Comparison of ENCODE assay signal across 15 cellular contexts in genomic region chr3:14174483-14174882, GRCh38. TPM values are rescaled to one million over a fixed set of nuclear protein-coding genes. Genes with fewer than 3 reads are reported as not detected.
A peak's percentile ranks its signal among the peaks of the same experiment; 100 is the strongest.
DNase-seq lines count a peak whose midpoint lies in the region; ATAC-seq, FAIRE-seq and TF ChIP-seq lines count a peak whose summit lies in the region.
"Had no signal": no experiment of that assay in that cellular context is flagged by ENCODE, and none has a peak within 500 bp of the region (broad histone marks: within the 10 kb centered on the region; RNA-seq: fewer than 3 reads in every experiment).

No MANE protein-coding gene starts in this region.

- H3K27me3 Mint-ChIP-seq in CD4-positive, alpha-beta memory T cell = no peaks in the 10 kb centered on the region
- H3K27me3 Mint-ChIP-seq in astrocyte (ENCODE audit: low read depth, unreplicated experiment) (no peaks in the 10 kb centered on the region), memory B cell (no peaks in the 10 kb centered on the region)
- H3K27me3 Mint-ChIP-seq in activated CD8-positive, alpha-beta T cell treated with anti-CD3 and anti-CD28 coated beads for 36 hours = no peaks in the 10 kb centered on the region

- no peak for DNase-seq in CD4-positive, alpha-beta memory T cell
- DNase-seq in HFF-Myc (ENCODE audit: extremely low read depth, low read depth) (no peak), astrocyte (ENCODE audit: low read depth) (no peak), memory B cell (ENCODE audit: low spot score in 2 of 2) (no peak), UCSD-AML1 (lab: John Stamatoyannopoulos, UW; ENCODE audit: unreplicated experiment) (no peak), inferior parietal cortex (ENCODE audit: extremely low spot score) (no peak)
- no peak for DNase-seq in activated CD8-positive, alpha-beta T cell treated with anti-CD3 and anti-CD28 coated beads for 36 hours
- DNase-seq: activated CD4-positive, CD25-positive, alpha-beta regulatory T cell; GOT3; NCI-H2029 treated with DMSO at 0.1 percent for 48 hours; NCI-H524 had no signal

- H4K20me1 ChIP-seq in astrocyte (ENCODE audit: insufficient read depth, low read length) = peaks cover 43% of the 10 kb centered on the region

- H3K4me1 ChIP-seq in CD4-positive, alpha-beta memory T cell (ENCODE audit: insufficient read depth, low read length) = peaks cover 63% of the 10 kb centered on the region
- H3K4me1 ChIP-seq in astrocyte (ENCODE audit: insufficient read depth, low read length) = peaks cover 37% of the 10 kb centered on the region

- H3K9me3 ChIP-seq in CD4-positive, alpha-beta memory T cell (ENCODE audit: control insufficient read depth in 1 of 2, low read length in 2 of 2) = no peaks in the 10 kb centered on the region
- no peaks in the 10 kb centered on the region for H3K9me3 ChIP-seq in astrocyte (ENCODE audit: insufficient read depth, low read depth, low read length)
- H3K9me3 ChIP-seq: right atrium auricular region had no signal

- H3K27ac Mint-ChIP-seq in CD4-positive, alpha-beta memory T cell = peak overlapping the region; percentile 58 to 93 (median 88)
- H3K27ac Mint-ChIP-seq in astrocyte (ENCODE audit: unreplicated experiment) = no peak overlapping the region
- peak overlapping the region; percentile 91 for H3K27ac Mint-ChIP-seq in memory B cell
- no peak overlapping the region for H3K27ac Mint-ChIP-seq in activated CD8-positive, alpha-beta T cell treated with anti-CD3 and anti-CD28 coated beads for 36 hours
- H3K27ac Mint-ChIP-seq: mesothelial cell of epicardium had no signal

- H3K27ac ChIP-seq in CD4-positive, alpha-beta memory T cell (ENCODE audit: low read depth, low read length) = peak overlapping the region; percentile 29
- H3K27ac ChIP-seq in astrocyte (ENCODE audit: low read depth, low read length) = no peak overlapping the region
- H3K27ac ChIP-seq: right atrium auricular region had no signal

- H3K4me3 Mint-ChIP-seq in CD4-positive, alpha-beta memory T cell = peak overlapping the region in 7 of 8 donors; percentile 25 to 83 (median 48)
- H3K4me3 Mint-ChIP-seq in astrocyte (ENCODE audit: unreplicated experiment) (no peak overlapping the region), memory B cell (no peak overlapping the region)
- H3K4me3 Mint-ChIP-seq in activated CD8-positive, alpha-beta T cell treated with anti-CD3 and anti-CD28 coated beads for 36 hours = no peak overlapping the region
- H3K4me3 Mint-ChIP-seq: CD14-positive monocyte, mesothelial cell of epicardium had no signal

- peak overlapping the region; percentile 28 for H3K4me2 ChIP-seq in astrocyte (ENCODE audit: low read length)

- no peak for ATAC-seq in memory B cell (ENCODE audit: low read depth)
- ATAC-seq in activated CD8-positive, alpha-beta T cell treated with anti-CD3 and anti-CD28 coated beads for 36 hours = no peak

- no peak overlapping the region for H3K4me3 ChIP-seq in CD4-positive, alpha-beta memory T cell (ENCODE audit: low read length in 2 of 2)
- H3K4me3 ChIP-seq in HFF-Myc (replicated peaks; ENCODE audit: low read depth, low read length) (0 out of 2 replicates have a peak overlapping the region, but pooled peaks have one; percentile 22), astrocyte (ENCODE audit: insufficient read depth, low read depth, low read length) (no peak overlapping the region)
- H3K4me3 ChIP-seq: right atrium auricular region had no signal

- H3K36me3 Mint-ChIP-seq in CD4-positive, alpha-beta memory T cell = peaks cover 37 to 58% of the 10 kb centered on the region in 2 donors
- H3K36me3 Mint-ChIP-seq in astrocyte (ENCODE audit: low read depth, unreplicated experiment) = peaks cover 16% of the 10 kb centered on the region
- peaks cover 26% of the 10 kb centered on the region for H3K36me3 Mint-ChIP-seq in memory B cell
- peaks cover 31% of the 10 kb centered on the region for H3K36me3 Mint-ChIP-seq in activated CD8-positive, alpha-beta T cell treated with anti-CD3 and anti-CD28 coated beads for 36 hours (ENCODE audit: low read depth)

- peaks cover 54 to 88% (median 76%) of the 10 kb centered on the region in 4 donors for H3K4me1 Mint-ChIP-seq in CD4-positive, alpha-beta memory T cell
- H3K4me1 Mint-ChIP-seq in astrocyte (ENCODE audit: low read depth, unreplicated experiment) (peaks cover 39% of the 10 kb centered on the region), memory B cell (peaks cover 47% of the 10 kb centered on the region)
- H3K4me1 Mint-ChIP-seq in activated CD8-positive, alpha-beta T cell treated with anti-CD3 and anti-CD28 coated beads for 36 hours (ENCODE audit: low read depth) = peaks cover 55% of the 10 kb centered on the region

- FAIRE-seq in astrocyte (lab: Jason Lieb, UNC) = no peak
- FAIRE-seq: HTR-8/SVneo had no signal

- H3K27me3 ChIP-seq in CD4-positive, alpha-beta memory T cell (ENCODE audit: insufficient read depth, low read length) = no peaks in the 10 kb centered on the region
- no peaks in the 10 kb centered on the region for H3K27me3 ChIP-seq in astrocyte (ENCODE audit: insufficient read depth, low read length)
- H3K27me3 ChIP-seq: right atrium auricular region had no signal

- peaks cover 33% of the 10 kb centered on the region for H3K36me3 ChIP-seq in CD4-positive, alpha-beta memory T cell (ENCODE audit: insufficient read depth, low read length)
- peaks cover 19% of the 10 kb centered on the region for H3K36me3 ChIP-seq in astrocyte (ENCODE audit: insufficient read depth, low read length)

- no peak for TF ChIP-seq CTCF in HFF-Myc (IDR thresholded peaks at IDR 0.05; ENCODE audit: low read depth, low read length, missing control alignments)
- TF ChIP-seq CTCF in astrocyte (IDR thresholded peaks at IDR 0.05; ENCODE audit: insufficient read depth, low read depth, low read length) = no peak
- TF ChIP-seq CTCF in activated CD8-positive, alpha-beta T cell treated with anti-CD3 and anti-CD28 coated beads for 36 hours (IDR thresholded peaks at IDR 0.05) = no peak

- CTCF ChIA-PET in CD4-positive, alpha-beta memory T cell (lab: Charles Lee; ENCODE audit: partially characterized antibody) = interaction anchor here (0.8 to 2.9 kb wide), 5 partner anchors 21 to 278 kb away, joined by 3 to 21 read pairs (median 16); partner anchors contain the start of genes CHCHD4 and TMEM43
- CTCF ChIA-PET in activated CD8-positive, alpha-beta T cell treated with anti-CD3 and anti-CD28 coated beads for 36 hours (lab: Charles Lee) = interaction anchor here (1.6 to 2.3 kb wide), 2 partner anchors 30 to 294 kb away, joined by 3 to 7 read pairs; no protein-coding TSS in a partner anchor

- H3K79me2 ChIP-seq in astrocyte (ENCODE audit: insufficient read depth, low read length) = peaks cover 61% of the 10 kb centered on the region

- no peak overlapping the region for H3K9ac ChIP-seq in astrocyte (ENCODE audit: low read length)

- intact Hi-C loops in CD4-positive, alpha-beta memory T cell (cut with micrococcal nuclease) = no loop called here
- intact Hi-C loops in activated CD8-positive, alpha-beta T cell treated with anti-CD3 and anti-CD28 coated beads for 36 hours (cut with micrococcal nuclease) = no loop called here

- H2AFZ ChIP-seq in astrocyte (ENCODE audit: low read depth, low read length) = no peak overlapping the region

- H3K9me3 Mint-ChIP-seq in CD4-positive, alpha-beta memory T cell = peaks cover 0 to 6% (median 0%) of the 10 kb centered on the region in 8 donors
- H3K9me3 Mint-ChIP-seq in astrocyte (ENCODE audit: unreplicated experiment) (no peaks in the 10 kb centered on the region), memory B cell (no peaks in the 10 kb centered on the region)
- no peaks in the 10 kb centered on the region for H3K9me3 Mint-ChIP-seq in activated CD8-positive, alpha-beta T cell treated with anti-CD3 and anti-CD28 coated beads for 36 hours
- H3K9me3 Mint-ChIP-seq: mesothelial cell of epicardium had no signal

- POLR2A ChIA-PET in CD4-positive, alpha-beta memory T cell (lab: Charles Lee; ENCODE audit: partially characterized antibody) = interaction anchor here (0.8 to 9.8 kb wide), 3 partner anchors 22 to 51 kb away, joined by 3 to 270 read pairs (median 220); partner anchors contain the start of genes CHCHD4 and TMEM43
- POLR2A ChIA-PET in activated CD8-positive, alpha-beta T cell treated with anti-CD3 and anti-CD28 coated beads for 36 hours (lab: Charles Lee) = interaction anchor here (0.6 to 2.0 kb wide), 3 partner anchors 47 to 747 kb away, joined by 3 to 6 read pairs (median 3); partner anchors contain the start of gene TMEM43

RNA-seq across cellular contexts. Expression of gene XPC, which starts 3.9 kb away (rescaled TPM):
- 100 to 1,000 TPM; 104 to 108 TPM for total RNA-seq in CD4-positive, alpha-beta memory T cell
- 10 to 100 TPM; 32.9 to 57.5 TPM for polyA plus RNA-seq in CD4-positive, alpha-beta memory T cell
- 28.2 and 33.6 TPM in 2 replicates for total RNA-seq in astrocyte
- 10 to 100 TPM; 23.5 to 24.8 TPM for total RNA-seq in activated CD8-positive, alpha-beta T cell treated with anti-CD3 and anti-CD28 coated beads for 36 hours

RNA-seq across cellular contexts. Expression of gene LSM3, which starts 4.1 kb away (rescaled TPM):
- 1 to 10 TPM; 7.2 to 8.2 TPM for total RNA-seq in CD4-positive, alpha-beta memory T cell
- polyA plus RNA-seq in CD4-positive, alpha-beta memory T cell = 10 to 100 TPM; 22.1 to 30.7 TPM
- total RNA-seq in astrocyte = 8.4 and 9.5 TPM in 2 replicates
- total RNA-seq in activated CD8-positive, alpha-beta T cell treated with anti-CD3 and anti-CD28 coated beads for 36 hours = 10 to 100 TPM; 20.0 to 20.5 TPM

RNA-seq across cellular contexts. Expression of gene TMEM43, which starts 49.6 kb away (rescaled TPM):
- total RNA-seq in CD4-positive, alpha-beta memory T cell = 10 to 100 TPM; 69.3 to 69.7 TPM
- polyA plus RNA-seq in CD4-positive, alpha-beta memory T cell = 100 to 1,000 TPM in 1 of 2 donors, 10 to 100 TPM in 1; 83.8 to 143 TPM
- total RNA-seq in astrocyte = 76.7 and 79.2 TPM in 2 replicates
- 10 to 100 TPM; 19.7 to 20.2 TPM for total RNA-seq in activated CD8-positive, alpha-beta T cell treated with anti-CD3 and anti-CD28 coated beads for 36 hours

RNA-seq across cellular contexts. Expression of gene CHCHD4, which starts 49.8 kb away (rescaled TPM):
- 1 to 10 TPM; 7.5 to 9.3 TPM for total RNA-seq in CD4-positive, alpha-beta memory T cell
- polyA plus RNA-seq in CD4-positive, alpha-beta memory T cell = 10 to 100 TPM; 17.4 to 17.5 TPM
- 10.3 TPM in 2 replicates for total RNA-seq in astrocyte
- total RNA-seq in activated CD8-positive, alpha-beta T cell treated with anti-CD3 and anti-CD28 coated beads for 36 hours = 10 to 100 TPM; 27.6 to 30.2 TPM

Comparison
In these comparisons a context has a peak if more than half of its experiments do, and no peak if none do; other contexts are left out.
1. H3K27ac Mint-ChIP-seq: peak in CD4-positive, alpha-beta memory T cell (7 of 7) and memory B cell (single experiment); none in astrocyte (single experiment) and activated CD8-positive, alpha-beta T cell treated with anti-CD3 and anti-CD28 coated beads for 36 hours (single experiment).
2. H3K4me3 Mint-ChIP-seq: peak in CD4-positive, alpha-beta memory T cell (7 of 8); none in astrocyte (single experiment), memory B cell (single experiment) and activated CD8-positive, alpha-beta T cell treated with anti-CD3 and anti-CD28 coated beads for 36 hours (single experiment).